In genomic region chr5:125037020-125037419, GRCh38 we compare ENCODE assay signal across 19 cellular contexts.
A peak's percentile ranks its signal among the peaks of the same experiment; 100 is the strongest.
DNase-seq lines count a peak whose midpoint lies in the region; ATAC-seq and TF ChIP-seq lines count a peak whose summit lies in the region.
"Had no signal": no experiment of that assay in that cellular context is flagged by ENCODE, and none has a peak within 500 bp of the region (broad histone marks: within the 10 kb centered on the region; RNA-seq: fewer than 3 reads in every experiment).

No MANE protein-coding gene starts in this region.

- CTCF ChIA-PET in OCI-LY7 (lab: Charles Lee; ENCODE audit: unreplicated experiment): no interaction called here

- no peak for TF ChIP-seq POLR2A in breast epithelium (IDR thresholded peaks at IDR 0.05)
- no peak for TF ChIP-seq POLR2A in vagina (IDR thresholded peaks at IDR 0.05)

- intact Hi-C loops in OCI-LY7 (cut with micrococcal nuclease; ENCODE audit: unreplicated experiment): no loop called here
- intact Hi-C loops in breast epithelium (cut with DNase I; ENCODE audit: low total_unique reads): no loop called here
- intact Hi-C loops in vagina (cut with DNase I): no loop called here

- no peaks in the 10 kb centered on the region for H4K20me1 ChIP-seq in DOHH2 (ENCODE audit: control insufficient read depth, insufficient read depth, low read depth, low read length)
- no peaks in the 10 kb centered on the region for H4K20me1 ChIP-seq in OCI-LY7 (ENCODE audit: insufficient read depth, low read length)

- no peak overlapping the region for H3K4me3 ChIP-seq in DOHH2 (ENCODE audit: low read length)
- H3K4me3 ChIP-seq in OCI-LY7 (ENCODE audit: low read depth, low read length, poor library complexity, severe bottlenecking): peak overlapping the region; percentile 9
- H3K4me3 ChIP-seq in breast epithelium: no peak overlapping the region
- no peak overlapping the region for H3K4me3 ChIP-seq in vagina
- H3K4me3 ChIP-seq: HAP-1, K562, Peyer's patch, SK-N-MC had no signal

- POLR2A ChIA-PET in OCI-LY7 (lab: Charles Lee): interaction anchor here (1.2 to 2.4 kb wide), 4 partner anchors 10 to 116 kb away, joined by 6 to 11 read pairs (median 7); no protein-coding TSS in a partner anchor

- no peak for TF ChIP-seq CTCF in DOHH2 (IDR thresholded peaks at IDR 0.05; ENCODE audit: low read depth, low read length, poor library complexity, severe bottlenecking)
- TF ChIP-seq CTCF in GM20000 (IDR thresholded peaks at IDR 0.05; ENCODE audit: extremely low read depth, missing control alignments): no peak
- TF ChIP-seq CTCF in OCI-LY7 (conservative IDR thresholded peaks at IDR 0.05; ENCODE audit: low read length): no peak
- no peak for TF ChIP-seq CTCF in breast epithelium (IDR thresholded peaks at IDR 0.05)
- no peak for TF ChIP-seq CTCF in vagina (IDR thresholded peaks at IDR 0.05)

- H3K9me2 ChIP-seq in DOHH2 (replicated peaks; ENCODE audit: control insufficient read depth, low read length): no peaks in the 10 kb centered on the region
- no peaks in the 10 kb centered on the region for H3K9me2 ChIP-seq in OCI-LY7 (ENCODE audit: insufficient read depth, low read length)

- H3K9me3 Mint-ChIP-seq in naive B cell: peaks cover 0 to 6% (median 0%) of the 10 kb centered on the region in 7 donors

- H3K4me1 ChIP-seq in DOHH2 (ENCODE audit: control insufficient read depth, low read length) (peaks cover 29% of the 10 kb centered on the region), OCI-LY7 (ENCODE audit: insufficient read depth, low read length, poor library complexity, severe bottlenecking) (peaks cover 33% of the 10 kb centered on the region), breast epithelium (no peaks in the 10 kb centered on the region), vagina (no peaks in the 10 kb centered on the region)

- H3K27me3 ChIP-seq in DOHH2 (ENCODE audit: control insufficient read depth, low read length) (no peaks in the 10 kb centered on the region), breast epithelium (no peaks in the 10 kb centered on the region), vagina (no peaks in the 10 kb centered on the region)
- H3K27me3 ChIP-seq: Peyer's patch had no signal

- BruUV-seq in OCI-LY7 (replicated peaks; lab: Mats Ljungman, UMichigan): no TSS peak

- H3K9me3 ChIP-seq in DOHH2 (ENCODE audit: control insufficient read depth, insufficient read depth, low read length): no peaks in the 10 kb centered on the region
- H3K9me3 ChIP-seq in OCI-LY7 (ENCODE audit: low read length): no peaks in the 10 kb centered on the region
- no peaks in the 10 kb centered on the region for H3K9me3 ChIP-seq in breast epithelium
- no peaks in the 10 kb centered on the region for H3K9me3 ChIP-seq in vagina
- H3K9me3 ChIP-seq: HAP-1, Peyer's patch had no signal

- ATAC-seq in naive B cell (ENCODE audit: low read depth in 2 of 2): peak; percentile 86 to 89
- ATAC-seq: K562, Right ventricle myocardium inferior had no signal

- H3K4me2 ChIP-seq in DOHH2 (ENCODE audit: low read length) (peak overlapping the region; percentile 17; the same call in 1 of the 2 replicates), OCI-LY7 (ENCODE audit: low read length) (peak overlapping the region; percentile 53)

- no peaks in the 10 kb centered on the region for H3K27me3 Mint-ChIP-seq in naive B cell

- no peak overlapping the region for H3K27ac Mint-ChIP-seq in naive B cell

- H3K36me3 Mint-ChIP-seq in naive B cell: no peaks in the 10 kb centered on the region

- peak overlapping the region; percentile 84 for H2AFZ ChIP-seq in OCI-LY7 (ENCODE audit: low read length)

- DNase-seq in GM20000 (ENCODE audit: low spot score) (peak; percentile 10), OCI-LY7 (ENCODE audit: low spot score) (peak; percentile 60), naive B cell (peak; percentile 30), breast epithelium (ENCODE audit: low spot score in 2 of 2) (no peak), SIG-M5 (lab: John Stamatoyannopoulos, UW) (no peak), vagina (ENCODE audit: extremely low spot score in 2 of 2) (no peak)
- DNase-seq in stimulated activated CD4-positive, alpha-beta T cell treated with anti-CD3 and anti-CD28 coated beads, Interleukin-2, amount 100 ng/mL, for 24 hours: no peak
- DNase-seq: COR-L47, DMS153, NCI-H146, NCI-H2081 treated with DMSO at 0.1 percent for 48 hours, NCI-H510A, NCI-H774, Peyer's patch had no signal

- H3K36me3 ChIP-seq in DOHH2 (ENCODE audit: control insufficient read depth, low read length) (no peaks in the 10 kb centered on the region), OCI-LY7 (ENCODE audit: insufficient read depth, low read length) (no peaks in the 10 kb centered on the region), breast epithelium (no peaks in the 10 kb centered on the region), vagina (no peaks in the 10 kb centered on the region)
- H3K36me3 ChIP-seq: HAP-1, Peyer's patch had no signal

- H3K79me2 ChIP-seq in DOHH2 (ENCODE audit: control insufficient read depth, low read length) (no peaks in the 10 kb centered on the region), OCI-LY7 (ENCODE audit: insufficient read depth, low read depth, low read length) (no peaks in the 10 kb centered on the region)

- H3K4me3 Mint-ChIP-seq in naive B cell: peak overlapping the region in 4 of 8 donors; percentile 1 to 58 (median 12)

- H3K27ac ChIP-seq in DOHH2 (ENCODE audit: low read depth, low read length) (no peak overlapping the region), OCI-LY7 (ENCODE audit: low read depth, low read length, poor library complexity, severe bottlenecking) (peak overlapping the region; percentile 17), breast epithelium (no peak overlapping the region), vagina (no peak overlapping the region)
- H3K27ac ChIP-seq: Peyer's patch, SK-N-MC had no signal

- H3F3A ChIP-seq in DOHH2 (ENCODE audit: control insufficient read depth, insufficient read depth): no peaks in the 10 kb centered on the region

- H3K4me1 Mint-ChIP-seq in naive B cell: peaks cover 26 to 40% (median 33%) of the 10 kb centered on the region in 3 donors

Comparison
In these comparisons a context has a peak if more than half of its experiments do, and no peak if none do; other contexts are left out.
1. DNase-seq: peak in GM20000 (single experiment), OCI-LY7 (single experiment) and naive B cell (single experiment); none in breast epithelium (0 of 2), stimulated activated CD4-positive, alpha-beta T cell treated with anti-CD3 and anti-CD28 coated beads, Interleukin-2, amount 100 ng/mL, for 24 hours (0 of 2), SIG-M5 (single experiment) and vagina (0 of 2).